In the genomic region with DNA sequence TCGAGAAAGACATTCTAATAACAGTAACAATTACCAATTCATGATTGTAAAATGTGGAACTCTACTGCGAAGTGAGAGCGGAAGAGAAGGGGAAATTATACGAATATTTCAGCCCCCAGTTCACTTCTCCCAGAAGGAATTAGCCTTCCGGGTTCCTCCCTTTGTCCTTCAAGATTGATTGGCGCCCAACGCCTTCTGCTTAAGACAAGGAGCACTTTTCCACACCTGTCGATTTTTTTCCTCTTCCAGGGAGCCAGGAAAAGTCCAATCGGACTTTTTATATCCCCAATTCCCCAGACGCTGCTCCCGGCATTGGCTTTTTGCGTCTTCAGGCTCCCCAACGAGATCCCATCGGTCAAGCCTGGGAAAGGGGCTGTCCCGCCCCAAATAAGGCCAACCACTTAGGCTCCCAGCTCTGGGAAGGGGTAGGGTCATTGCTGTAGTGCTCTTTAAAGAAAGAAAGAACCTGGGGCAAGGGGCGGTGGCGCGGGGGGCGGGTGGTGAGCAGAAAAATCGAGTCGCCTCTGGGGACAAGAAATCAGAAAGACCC, we compare ENCODE assay signal across 9 cellular contexts. TPM values are rescaled to one million over a fixed set of nuclear protein-coding genes. Genes with fewer than 3 reads are reported as not detected.
A peak's percentile ranks its signal among the peaks of the same experiment; 100 is the strongest.
DNase-seq lines count a peak whose midpoint lies in the region; ATAC-seq and TF ChIP-seq lines count a peak whose summit lies in the region.
"Had no signal": no experiment of that assay in that cellular context is flagged by ENCODE, and none has a peak within 500 bp of the region (broad histone marks: within the 10 kb centered on the region; RNA-seq: fewer than 3 reads in every experiment).

No MANE protein-coding gene starts in this region.

- TF ChIP-seq CTCF in MCF 10A (IDR thresholded peaks at IDR 0.05; ENCODE audit: unreplicated experiment): no peak

- POLR2A ChIA-PET in MCF 10A (lab: Yijun Ruan, JAX): interaction anchor here (0.7 to 9.4 kb wide), 34 partner anchors 10 to 413 kb away, joined by 3 to 221 read pairs (median 4); a partner anchor contains a TSS

- peak overlapping the region; percentile 81 for H3K27ac Mint-ChIP-seq in MCF 10A (ENCODE audit: low read depth, unreplicated experiment)

- no peaks in the 10 kb centered on the region for H3K36me3 Mint-ChIP-seq in MCF 10A (ENCODE audit: insufficient read depth, unreplicated experiment)

- intact Hi-C loops in MCF 10A (cut with micrococcal nuclease): loop anchor here (2.0 to 10.0 kb wide), 4 partner anchors 58 to 324 kb away; a partner anchor contains a TSS

- H3K27me3 Mint-ChIP-seq in MCF 10A (ENCODE audit: insufficient read depth, unreplicated experiment): no peaks in the 10 kb centered on the region

- peaks cover 30% of the 10 kb centered on the region for H3K4me1 Mint-ChIP-seq in MCF 10A (ENCODE audit: insufficient read depth, unreplicated experiment)

- no peak for ATAC-seq in GM18907 (IDR thresholded peaks at IDR 0.05; ENCODE audit: unreplicated experiment)
- no peak for ATAC-seq in GM19395 (IDR thresholded peaks at IDR 0.05; ENCODE audit: unreplicated experiment)

- H3K4me3 Mint-ChIP-seq in MCF 10A (ENCODE audit: unreplicated experiment): peak overlapping the region; percentile 82

- H3K4me3 ChIP-seq in skin epidermis: peak overlapping the region; percentile 41 to 72 (median 59)
- H3K4me3 ChIP-seq: SK-N-MC had no signal

- no peaks in the 10 kb centered on the region for H3K9me3 Mint-ChIP-seq in MCF 10A (ENCODE audit: unreplicated experiment)

- peak; percentile 42 for DNase-seq in HT-29 (ENCODE audit: low spot score)
- DNase-seq in MCF 10A (ENCODE audit: unreplicated experiment): peak; percentile 56
- DNase-seq in kidney tubule cell (ENCODE audit: low spot score): peak; percentile 49
- DNase-seq in effector CD4-positive, alpha-beta T cell: no peak
- no peak for DNase-seq in occipital lobe (lab: John Stamatoyannopoulos, UW)

- no TSS peak for BruUV-seq in MCF 10A (replicated peaks; lab: Mats Ljungman, UMichigan)

- CTCF ChIA-PET in MCF 10A (lab: Yijun Ruan, JAX): interaction anchor here (0.9 to 1.2 kb wide), 4 partner anchors 88 to 143 kb away, joined by 3 read pairs; no protein-coding TSS in a partner anchor

- peak overlapping the region; percentile 71 to 98 (median 93) for H3K27ac ChIP-seq in skin epidermis
- H3K27ac ChIP-seq: SK-N-MC had no signal

RNA-seq across cellular contexts. Expression of a gene that starts 1.5 kb away (rescaled TPM):
- total RNA-seq in HT-29 (2014; rRNA removed; shearing (Covaris generic)): 4.9 and 5.7 TPM in 2 replicates
- 11.3 and 17.6 TPM in 2 replicates for total RNA-seq in MCF 10A (2022)
- total RNA-seq in occipital lobe: 5.9 TPM

RNA-seq across cellular contexts. Expression of a gene that starts 58.1 kb away (rescaled TPM):
- total RNA-seq in HT-29 (2014; rRNA removed; shearing (Covaris generic)): 0.03 TPM in 1 of 2 replicates, not detected in the other
- total RNA-seq in MCF 10A (2022) (56.2 and 60.8 TPM in 2 replicates), occipital lobe (0.78 TPM)

Comparison
In these comparisons a context has a peak if more than half of its experiments do, and no peak if none do; other contexts are left out.
1. DNase-seq: peak in HT-29 (single experiment), MCF 10A (single experiment) and kidney tubule cell (single experiment); none in effector CD4-positive, alpha-beta T cell (single experiment) and occipital lobe (single experiment).
2. RNA of a gene that starts 58.1 kb away (total RNA-seq): 56.2 to 60.8 TPM in MCF 10A; 0.78 TPM in occipital lobe (single experiment) and 0.03 TPM in HT-29; every median in the first group is over 10 times any median in the second.